11 cellular contexts compared by ENCODE assay signal in the genomic region with DNA sequence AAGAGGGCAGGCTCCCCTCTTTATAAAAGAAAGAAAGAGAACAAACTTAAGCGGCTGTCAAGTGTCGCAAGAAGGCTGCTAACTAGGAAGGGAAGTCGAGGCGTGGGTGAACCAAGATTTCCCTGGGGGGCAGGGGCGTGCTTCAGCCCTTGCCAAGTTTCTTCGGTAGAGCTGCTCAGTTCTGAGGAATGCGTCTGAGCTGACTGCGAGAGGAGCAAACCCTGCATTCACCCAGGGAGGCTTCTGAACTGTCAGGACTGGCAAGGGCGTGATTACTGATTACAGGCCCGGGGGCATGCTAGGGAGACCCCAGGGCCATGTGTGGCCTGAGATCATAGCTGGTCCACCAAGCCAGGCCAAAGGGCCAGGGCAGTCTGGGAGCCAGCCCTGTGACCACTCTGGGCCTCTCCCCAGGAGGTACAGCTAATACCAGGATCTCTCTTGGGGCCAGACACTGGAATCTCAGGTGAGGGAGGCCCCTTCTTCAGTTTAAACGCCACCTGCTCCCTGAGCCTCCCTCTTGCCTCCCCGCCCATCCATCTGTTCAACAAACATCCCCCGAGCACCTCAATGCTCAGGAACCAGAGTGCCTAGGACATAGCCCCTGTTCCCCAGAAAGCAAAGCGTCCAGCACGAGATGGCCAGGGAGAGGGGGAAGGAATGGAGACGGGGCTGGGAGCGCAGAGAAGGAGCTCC. TPM values are rescaled to one million over a fixed set of nuclear protein-coding genes. Genes with fewer than 3 reads are reported as not detected.
DNase-seq lines count a peak whose midpoint lies in the region; ATAC-seq and TF ChIP-seq lines count a peak whose summit lies in the region.
"Had no signal": no experiment of that assay in that cellular context is flagged by ENCODE, and none has a peak within 500 bp of the region (broad histone marks: within the 10 kb centered on the region; RNA-seq: fewer than 3 reads in every experiment).

No MANE protein-coding gene starts in this region.

- intact Hi-C loops in CD4-positive, alpha-beta memory T cell (cut with micrococcal nuclease) = no loop called here

- peaks cover 15 to 41% (median 25%) of the 10 kb centered on the region in 4 donors for H3K4me1 Mint-ChIP-seq in CD4-positive, alpha-beta memory T cell

- no peaks in the 10 kb centered on the region for H3K36me3 Mint-ChIP-seq in CD4-positive, alpha-beta memory T cell
- H3K36me3 Mint-ChIP-seq: stimulated activated memory B cell treated with anti-CD40 and anti-IgM and Interleukin-4, amounts not matched to agents 10 μg/mL and 1 μg/mL and 100 μg/mL, for 72 hours had no signal

- no peaks in the 10 kb centered on the region for H3K36me3 ChIP-seq in CD4-positive, alpha-beta memory T cell (ENCODE audit: insufficient read depth, low read length)
- H3K36me3 ChIP-seq in osteoblast (ENCODE audit: insufficient read depth, low read length) = no peaks in the 10 kb centered on the region
- H3K36me3 ChIP-seq: left lung had no signal

- no peak for ATAC-seq in GM19324 (IDR thresholded peaks at IDR 0.05; ENCODE audit: low FRiP score, unreplicated experiment)
- ATAC-seq: activated naive CD8-positive, alpha-beta T cell treated with anti-CD3 and anti-CD28 coated beads, Interleukin-2, amount 50 U/mL, for 24 hours; left lung; stimulated activated memory B cell treated with anti-CD40 and anti-IgM and Interleukin-4, amounts not matched to agents 10 μg/mL and 1 μg/mL and 100 μg/mL, for 72 hours had no signal

- POLR2A ChIA-PET in CD4-positive, alpha-beta memory T cell (lab: Charles Lee; ENCODE audit: partially characterized antibody) = no interaction called here

- H3K27me3 Mint-ChIP-seq in CD4-positive, alpha-beta memory T cell = no peaks in the 10 kb centered on the region

- H3K79me2 ChIP-seq in osteoblast (ENCODE audit: insufficient read depth, low read length) = no peaks in the 10 kb centered on the region

- no peaks in the 10 kb centered on the region for H3K9me3 ChIP-seq in CD4-positive, alpha-beta memory T cell (ENCODE audit: control insufficient read depth in 1 of 2, low read length in 2 of 2)
- no peaks in the 10 kb centered on the region for H3K9me3 ChIP-seq in osteoblast (ENCODE audit: low read depth, low read length)
- H3K9me3 ChIP-seq: left lung had no signal

- H3K4me1 ChIP-seq in CD4-positive, alpha-beta memory T cell (ENCODE audit: insufficient read depth, low read length) = peaks cover 36% of the 10 kb centered on the region
- H3K4me1 ChIP-seq in osteoblast (ENCODE audit: insufficient read depth, low read length) = peaks cover 33% of the 10 kb centered on the region

- peak overlapping the region; percentile 71 for H3K4me2 ChIP-seq in osteoblast (ENCODE audit: insufficient read depth, low read length)

- no peak for DNase-seq in CD4-positive, alpha-beta memory T cell
- peak; percentile 47 for DNase-seq in NCI-H524 treated with DMSO at 0.1 percent for 48 hours (lab: John Stamatoyannopoulos, UW)
- DNase-seq in fibroblast of mammary gland (ENCODE audit: low read depth) = peak; percentile 89
- peak; percentile 97 for DNase-seq in osteoblast (ENCODE audit: insufficient read length, low spot score, missing footprints)
- no peak for DNase-seq in NCI-H446 (lab: John Stamatoyannopoulos, UW)
- no peak for DNase-seq in occipital lobe (lab: John Stamatoyannopoulos, UW)
- no peak for DNase-seq in AG08395 (ENCODE audit: low spot score)
- DNase-seq: activated naive CD8-positive, alpha-beta T cell treated with anti-CD3 and anti-CD28 coated beads, Interleukin-2, amount 50 U/mL, for 24 hours had no signal

- H3K9me3 Mint-ChIP-seq in CD4-positive, alpha-beta memory T cell = no peaks in the 10 kb centered on the region
- H3K9me3 Mint-ChIP-seq: activated naive CD8-positive, alpha-beta T cell treated with anti-CD3 and anti-CD28 coated beads, Interleukin-2, amount 50 U/mL, for 24 hours; stimulated activated memory B cell treated with anti-CD40 and anti-IgM and Interleukin-4, amounts not matched to agents 10 μg/mL and 1 μg/mL and 100 μg/mL, for 72 hours had no signal

- no peaks in the 10 kb centered on the region for H3K27me3 ChIP-seq in CD4-positive, alpha-beta memory T cell (ENCODE audit: insufficient read depth, low read length)
- no peaks in the 10 kb centered on the region for H3K27me3 ChIP-seq in osteoblast (ENCODE audit: insufficient read depth, low read length)

- TF ChIP-seq CTCF in fibroblast of mammary gland (conservative IDR thresholded peaks at IDR 0.05; ENCODE audit: control insufficient read depth, insufficient read depth, low read depth, low read length) (no peak), osteoblast (IDR thresholded peaks at IDR 0.05; ENCODE audit: extremely low read depth, low read depth, low read length) (no peak)

- H3K27ac ChIP-seq in CD4-positive, alpha-beta memory T cell (ENCODE audit: low read depth, low read length) = no peak overlapping the region
- peak overlapping the region; percentile 62 for H3K27ac ChIP-seq in osteoblast (ENCODE audit: low read depth, low read length)
- H3K27ac ChIP-seq: left lung had no signal

- H3K4me3 Mint-ChIP-seq in CD4-positive, alpha-beta memory T cell = no peak overlapping the region
- H3K4me3 Mint-ChIP-seq: activated naive CD8-positive, alpha-beta T cell treated with anti-CD3 and anti-CD28 coated beads, Interleukin-2, amount 50 U/mL, for 24 hours; stimulated activated memory B cell treated with anti-CD40 and anti-IgM and Interleukin-4, amounts not matched to agents 10 μg/mL and 1 μg/mL and 100 μg/mL, for 72 hours had no signal

- H4K20me1 ChIP-seq in osteoblast (ENCODE audit: insufficient read depth, low read length) = no peaks in the 10 kb centered on the region

- H3K4me3 ChIP-seq in CD4-positive, alpha-beta memory T cell (ENCODE audit: low read length in 2 of 2) = no peak overlapping the region
- H3K4me3 ChIP-seq in fibroblast of mammary gland (ENCODE audit: control insufficient read depth, low read depth, low read length) (no peak overlapping the region), osteoblast (ENCODE audit: insufficient read depth, low read length) (peak overlapping the region; percentile 33)
- H3K4me3 ChIP-seq: left lung had no signal

- no peak overlapping the region for H2AFZ ChIP-seq in osteoblast (ENCODE audit: low read length)

- CTCF ChIA-PET in CD4-positive, alpha-beta memory T cell (lab: Charles Lee; ENCODE audit: partially characterized antibody) = no interaction called here

- peak overlapping the region in 4 of 7 donors; percentile 65 to 87 (median 80) for H3K27ac Mint-ChIP-seq in CD4-positive, alpha-beta memory T cell
- H3K27ac Mint-ChIP-seq: stimulated activated memory B cell treated with anti-CD40 and anti-IgM and Interleukin-4, amounts not matched to agents 10 μg/mL and 1 μg/mL and 100 μg/mL, for 72 hours had no signal

RNA-seq across cellular contexts. Expression of a gene that starts 30.9 kb away (rescaled TPM):
- total RNA-seq in CD4-positive, alpha-beta memory T cell = 10 to 100 TPM; 18.6 to 19.3 TPM
- 1 to 10 TPM; 2.5 to 4.1 TPM for polyA plus RNA-seq in CD4-positive, alpha-beta memory T cell
- total RNA-seq in osteoblast (5.4 and 10.9 TPM in 2 replicates), occipital lobe (2.5 TPM)

Comparison
In these comparisons a context has a peak if more than half of its experiments do, and no peak if none do; other contexts are left out.
1. DNase-seq: peak in NCI-H524 treated with DMSO at 0.1 percent for 48 hours (single experiment), fibroblast of mammary gland (single experiment) and osteoblast (single experiment); none in CD4-positive, alpha-beta memory T cell (0 of 5), NCI-H446 (0 of 2), occipital lobe (single experiment) and AG08395 (single experiment).